14 cellular contexts compared by ENCODE assay signal in genomic region chr4:185541251-185541671, GRCh38. TPM values are rescaled to one million over a fixed set of nuclear protein-coding genes. Genes with fewer than 3 reads are reported as not detected.
A peak's percentile ranks its signal among the peaks of the same experiment; 100 is the strongest.
DNase-seq lines count a peak whose midpoint lies in the region; ATAC-seq and TF ChIP-seq lines count a peak whose summit lies in the region.
"Had no signal": no experiment of that assay in that cellular context is flagged by ENCODE, and none has a peak within 500 bp of the region (broad histone marks: within the 10 kb centered on the region; RNA-seq: fewer than 3 reads in every experiment).

No MANE protein-coding gene starts in this region.

- H3K27ac ChIP-seq in tibial artery: peak overlapping the region; percentile 69 to 77

- no peaks in the 10 kb centered on the region for H3K27me3 ChIP-seq in tibial artery

- intact Hi-C loops in tibial artery (cut with DNase I; ENCODE audit: low total_unique reads): no loop called here

- H3K4me3 ChIP-seq in tibial artery: no peak overlapping the region

- no peak for TF ChIP-seq CTCF in brain (conservative IDR thresholded peaks at IDR 0.05)
- no peak for TF ChIP-seq CTCF in nephron (IDR thresholded peaks at IDR 0.05; ENCODE audit: unreplicated experiment in 3 of 3)
- no peak for TF ChIP-seq CTCF in tibial artery (IDR thresholded peaks at IDR 0.05)
- no peak for TF ChIP-seq CTCF in GM20000 (IDR thresholded peaks at IDR 0.05; ENCODE audit: extremely low read depth, missing control alignments)
- no peak for TF ChIP-seq CTCF in mesothelial cell of epicardium (IDR thresholded peaks at IDR 0.05; ENCODE audit: unreplicated experiment)

- H3K4me3 Mint-ChIP-seq in brain (peak overlapping the region; percentile 40 to 73 (median 46)), nephron (peak overlapping the region in 1 of 3 experiments; percentile 13), mesothelial cell of epicardium (no peak overlapping the region)
- H3K4me3 Mint-ChIP-seq: activated CD4-positive, alpha-beta T cell treated with anti-CD3 and anti-CD28 coated beads, Interleukin-2, amount 10 ng/mL, durations not matched to agents 24 days and 14 days; CD8-positive, alpha-beta T cell had no signal

- ATAC-seq in HG03520 (IDR thresholded peaks at IDR 0.05; ENCODE audit: unreplicated experiment): no peak
- ATAC-seq: CD8-positive, alpha-beta T cell had no signal

- H3K9me3 Mint-ChIP-seq in brain: no peaks in the 10 kb centered on the region
- H3K9me3 Mint-ChIP-seq in nephron: no peaks in the 10 kb centered on the region
- no peaks in the 10 kb centered on the region for H3K9me3 Mint-ChIP-seq in mesothelial cell of epicardium
- H3K9me3 Mint-ChIP-seq: activated CD4-positive, alpha-beta T cell treated with anti-CD3 and anti-CD28 coated beads, Interleukin-2, amount 10 ng/mL, durations not matched to agents 24 days and 14 days; CD8-positive, alpha-beta T cell had no signal

- H3K4me1 ChIP-seq in tibial artery: peaks cover 0 to 36% (median 12%) of the 10 kb centered on the region in 4 donors

- no peaks in the 10 kb centered on the region for H3K36me3 Mint-ChIP-seq in brain
- H3K36me3 Mint-ChIP-seq in nephron (ENCODE audit: low read depth): no peaks in the 10 kb centered on the region
- H3K36me3 Mint-ChIP-seq in mesothelial cell of epicardium: no peaks in the 10 kb centered on the region
- H3K36me3 Mint-ChIP-seq: CD8-positive, alpha-beta T cell had no signal

- peaks cover 6% of the 10 kb centered on the region for H3K4me1 Mint-ChIP-seq in brain
- peaks cover 6% of the 10 kb centered on the region for H3K4me1 Mint-ChIP-seq in nephron
- H3K4me1 Mint-ChIP-seq in mesothelial cell of epicardium: no peaks in the 10 kb centered on the region
- H3K4me1 Mint-ChIP-seq: activated CD4-positive, alpha-beta T cell treated with anti-CD3 and anti-CD28 coated beads, Interleukin-2, amount 10 ng/mL, durations not matched to agents 24 days and 14 days had no signal

- no peaks in the 10 kb centered on the region for H3K36me3 ChIP-seq in tibial artery

- no peaks in the 10 kb centered on the region for H3K9me3 ChIP-seq in tibial artery

- peaks cover 3% of the 10 kb centered on the region for H3K27me3 Mint-ChIP-seq in brain
- H3K27me3 Mint-ChIP-seq in nephron (ENCODE audit: low read depth): peaks cover 6% of the 10 kb centered on the region
- H3K27me3 Mint-ChIP-seq in mesothelial cell of epicardium (ENCODE audit: low read depth): peaks cover 31% of the 10 kb centered on the region

- DNase-seq in globus pallidus (ENCODE audit: low spot score) (peak; percentile 37), tibial artery (peak; percentile 78 to 87), hepatic stellate cell (ENCODE audit: low spot score) (no peak), GM20000 (ENCODE audit: low spot score) (no peak), mesothelial cell of epicardium (ENCODE audit: low spot score in 2 of 2, unreplicated experiment in 2 of 2) (no peak)
- DNase-seq: activated CD4-positive, alpha-beta T cell treated with anti-CD3 and anti-CD28 coated beads, Interleukin-2, amount 10 ng/mL, durations not matched to agents 24 days and 14 days; CD8-positive, alpha-beta T cell; cerebellar nuclear complex; NCI-H2107 had no signal

- H3K27ac Mint-ChIP-seq in brain: peak overlapping the region in 3 of 5 experiments; percentile 74 to 96 (median 92)
- peak overlapping the region; percentile 27 to 39 (median 39) for H3K27ac Mint-ChIP-seq in nephron
- H3K27ac Mint-ChIP-seq in mesothelial cell of epicardium: no peak overlapping the region
- H3K27ac Mint-ChIP-seq: activated CD4-positive, alpha-beta T cell treated with anti-CD3 and anti-CD28 coated beads, Interleukin-2, amount 10 ng/mL, durations not matched to agents 24 days and 14 days; CD8-positive, alpha-beta T cell; progenitor cell of endocrine pancreas had no signal

RNA-seq across cellular contexts. Expression of gene PDLIM3, which starts 6.0 kb away (rescaled TPM):
- 14.5 TPM for polyA plus RNA-seq in brain (ENCODE audit: insufficient read depth, low read depth, low replicate concordance)
- 8.4 to 11.2 TPM (median 9.2 TPM) in 3 replicates for total RNA-seq in mesothelial cell of epicardium
- total RNA-seq: activated CD4-positive, alpha-beta T cell treated with anti-CD3 and anti-CD28 coated beads, Interleukin-2, amount 10 ng/mL, durations not matched to agents 24 days and 14 days; CD8-positive, alpha-beta T cell; T-helper 1 cell treated with Interleukin-12 subunit alpha and Interleukin-12 subunit beta and Interleukin-4 antibody, amounts not matched to agents 30 ng/mL and 1 ng/mL, for 36 hours had no signal

Comparison
In these comparisons a context has a peak if more than half of its experiments do, and no peak if none do; other contexts are left out.
1. DNase-seq: peak in globus pallidus (single experiment) and tibial artery (2 of 2); none in hepatic stellate cell (single experiment), GM20000 (single experiment) and mesothelial cell of epicardium (0 of 2).